In genomic region chr12:104691661-104692334, GRCh38 we compare ENCODE assay signal across 14 cellular contexts.
DNase-seq lines count a peak whose midpoint lies in the region; ATAC-seq and TF ChIP-seq lines count a peak whose summit lies in the region.
"Had no signal": no experiment of that assay in that cellular context is flagged by ENCODE, and none has a peak within 500 bp of the region (broad histone marks: within the 10 kb centered on the region; RNA-seq: fewer than 3 reads in every experiment).

No MANE protein-coding gene starts in this region.

- no peak for DNase-seq in activated T-cell treated with anti-CD3 and anti-CD28 coated beads, Interleukin-2, amount 50 U/mL, for 72 hours
- DNase-seq in activated T-cell treated with anti-CD3 and anti-CD28 coated beads, Interleukin-2, amount 50 U/mL, for 48 hours = no peak
- no peak for DNase-seq in lower lobe of right lung
- DNase-seq in NCI-H748 (lab: John Stamatoyannopoulos, UW; ENCODE audit: unreplicated experiment) = no peak
- no peak for DNase-seq in erythroblast (lab: John Stamatoyannopoulos, UW)
- DNase-seq: EL, H7, hypothalamus, NCI-H2171, SHP77 treated with DMSO at 0.1 percent for 48 hours had no signal

- no peaks in the 10 kb centered on the region for H3K27me3 Mint-ChIP-seq in activated T-cell treated with anti-CD3 and anti-CD28 coated beads, Interleukin-2, amount 50 U/mL, for 72 hours (ENCODE audit: low read depth)
- H3K27me3 Mint-ChIP-seq in stimulated activated memory B cell treated with anti-CD40 and anti-IgM and Interleukin-4, amounts not matched to agents 10 μg/mL and 1 μg/mL and 100 μg/mL, for 72 hours = no peaks in the 10 kb centered on the region

- TF ChIP-seq CTCF in lower lobe of right lung (IDR thresholded peaks at IDR 0.05) = no peak

- H3K4me3 Mint-ChIP-seq in activated T-cell treated with anti-CD3 and anti-CD28 coated beads, Interleukin-2, amount 50 U/mL, for 72 hours = no peak overlapping the region
- peak overlapping the region; percentile 69 for H3K4me3 Mint-ChIP-seq in stimulated activated memory B cell treated with anti-CD40 and anti-IgM and Interleukin-4, amounts not matched to agents 10 μg/mL and 1 μg/mL and 100 μg/mL, for 72 hours

- H3K4me1 ChIP-seq in lower lobe of right lung = peaks cover 32% of the 10 kb centered on the region

- H3K4me3 ChIP-seq in lower lobe of right lung = no peak overlapping the region
- H3K4me3 ChIP-seq: skin epidermis had no signal

- H3K27ac Mint-ChIP-seq in activated T-cell treated with anti-CD3 and anti-CD28 coated beads, Interleukin-2, amount 50 U/mL, for 72 hours = peak overlapping the region; percentile 26
- H3K27ac Mint-ChIP-seq in stimulated activated memory B cell treated with anti-CD40 and anti-IgM and Interleukin-4, amounts not matched to agents 10 μg/mL and 1 μg/mL and 100 μg/mL, for 72 hours = peak overlapping the region; percentile 76

- ATAC-seq in activated T-cell treated with anti-CD3 and anti-CD28 coated beads, Interleukin-2, amount 50 U/mL, for 72 hours (replicated peaks in 1 of 2) = no peak
- ATAC-seq in GM21390 (IDR thresholded peaks at IDR 0.05; ENCODE audit: unreplicated experiment) (peak; percentile 56), HG03196 (IDR thresholded peaks at IDR 0.05; ENCODE audit: unreplicated experiment) (peak; percentile 28), lower lobe of right lung (no peak)
- peak; percentile 72 for ATAC-seq in stimulated activated memory B cell treated with anti-CD40 and anti-IgM and Interleukin-4, amounts not matched to agents 10 μg/mL and 1 μg/mL and 100 μg/mL, for 72 hours

- H3K27ac ChIP-seq in lower lobe of right lung = no peak overlapping the region
- H3K27ac ChIP-seq: skin epidermis had no signal

- peaks cover 85% of the 10 kb centered on the region for H3K4me1 Mint-ChIP-seq in activated T-cell treated with anti-CD3 and anti-CD28 coated beads, Interleukin-2, amount 50 U/mL, for 72 hours (ENCODE audit: low read depth)
- peaks cover 65% of the 10 kb centered on the region for H3K4me1 Mint-ChIP-seq in stimulated activated memory B cell treated with anti-CD40 and anti-IgM and Interleukin-4, amounts not matched to agents 10 μg/mL and 1 μg/mL and 100 μg/mL, for 72 hours

- peaks cover 14 to 20% of the 10 kb centered on the region in 2 donors for H3K36me3 Mint-ChIP-seq in activated T-cell treated with anti-CD3 and anti-CD28 coated beads, Interleukin-2, amount 50 U/mL, for 72 hours (ENCODE audit: insufficient read depth in 2 of 2)
- H3K36me3 Mint-ChIP-seq in stimulated activated memory B cell treated with anti-CD40 and anti-IgM and Interleukin-4, amounts not matched to agents 10 μg/mL and 1 μg/mL and 100 μg/mL, for 72 hours = peaks cover 12% of the 10 kb centered on the region

- TF ChIP-seq POLR2A in erythroblast (IDR thresholded peaks at IDR 0.05; ENCODE audit: low read length) = no peak

- H3K9me3 Mint-ChIP-seq in activated T-cell treated with anti-CD3 and anti-CD28 coated beads, Interleukin-2, amount 50 U/mL, for 72 hours = peaks cover 7 to 8% of the 10 kb centered on the region in 2 donors
- H3K9me3 Mint-ChIP-seq in stimulated activated memory B cell treated with anti-CD40 and anti-IgM and Interleukin-4, amounts not matched to agents 10 μg/mL and 1 μg/mL and 100 μg/mL, for 72 hours = no peaks in the 10 kb centered on the region

- H3K9me3 ChIP-seq in lower lobe of right lung = no peaks in the 10 kb centered on the region

- H3K36me3 ChIP-seq in lower lobe of right lung = no peaks in the 10 kb centered on the region

- intact Hi-C loops in lower lobe of right lung (cut with DNase I) = no loop called here

- no peaks in the 10 kb centered on the region for H3K27me3 ChIP-seq in lower lobe of right lung (ENCODE audit: low read depth)

Comparison
In these comparisons a context has a peak if more than half of its experiments do, and no peak if none do; other contexts are left out.
1. ATAC-seq: peak in GM21390 (single experiment), HG03196 (single experiment) and stimulated activated memory B cell treated with anti-CD40 and anti-IgM and Interleukin-4, amounts not matched to agents 10 μg/mL and 1 μg/mL and 100 μg/mL, for 72 hours (single experiment); none in activated T-cell treated with anti-CD3 and anti-CD28 coated beads, Interleukin-2, amount 50 U/mL, for 72 hours (0 of 2) and lower lobe of right lung (0 of 2).